Comparison of ENCODE assay signal across 11 cellular contexts in genomic region chr1:182985876-182986275, GRCh38. TPM values are rescaled to one million over a fixed set of nuclear protein-coding genes. Genes with fewer than 3 reads are reported as not detected.
"Had no signal": no experiment of that assay in that cellular context is flagged by ENCODE, and none has a peak within 500 bp of the region (broad histone marks: within the 10 kb centered on the region; RNA-seq: fewer than 3 reads in every experiment).

No MANE protein-coding gene starts in this region.

- H3K4me3 Mint-ChIP-seq: HFFc6, IgD-negative memory B cell had no signal

- DNase-seq: GOT3, H7, HFFc6, KBM-7 had no signal

- H3K4me1 Mint-ChIP-seq: IgD-negative memory B cell had no signal

- H3K4me1 ChIP-seq: HAP-1 had no signal

- H3K4me2 ChIP-seq: KMS-11 had no signal

- H3K36me3 ChIP-seq: HAP-1 had no signal

- H3K27ac Mint-ChIP-seq: HFFc6, IgD-negative memory B cell had no signal

- ATAC-seq: HepG2 had no signal

- H3K4me3 ChIP-seq: HAP-1 had no signal

- H3K9me3 Mint-ChIP-seq: HFFc6 had no signal

- H3K27ac ChIP-seq: HL-60, KMS-11 had no signal

RNA-seq across cellular contexts. Expression of gene SHCBP1L, which starts 32.9 kb away (rescaled TPM):
- total RNA-seq: H4, H7, HepG2, HFFc6, HT1080 had no signal
- polyA plus RNA-seq: HepG2, IgD-negative memory B cell had no signal
